In the genomic region with DNA sequence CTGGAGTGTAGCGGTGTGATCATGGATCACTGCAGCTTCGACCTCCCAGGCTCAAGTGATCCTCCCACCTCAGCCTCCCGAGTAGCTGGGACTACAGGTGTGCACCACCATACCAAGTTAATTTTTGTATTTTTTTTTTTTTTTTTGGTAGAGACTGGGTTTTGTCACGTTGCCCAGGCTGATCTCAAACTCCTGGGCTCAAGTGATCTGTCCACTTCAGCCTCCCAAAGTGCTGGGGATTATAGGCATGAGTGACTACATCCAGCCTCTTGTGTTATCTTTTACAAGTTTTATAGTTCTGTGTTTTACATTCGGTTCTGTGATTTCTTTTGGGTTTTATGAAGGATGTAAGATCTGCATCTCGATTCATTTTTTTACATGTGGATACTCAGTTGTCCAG, we compare ENCODE assay signal across 2 cellular contexts. TPM values are rescaled to one million over a fixed set of nuclear protein-coding genes. Genes with fewer than 3 reads are reported as not detected.
"Had no signal": no experiment of that assay in that cellular context is flagged by ENCODE, and none has a peak within 500 bp of the region (broad histone marks: within the 10 kb centered on the region; RNA-seq: fewer than 3 reads in every experiment).

No MANE protein-coding gene starts in this region.

RNA-seq across cellular contexts. Expression of a gene that starts 52.0 kb away (rescaled TPM):
- total RNA-seq: HepG2, HT-29 had no signal
